Comparison of ENCODE assay signal across 6 cellular contexts in the genomic region with DNA sequence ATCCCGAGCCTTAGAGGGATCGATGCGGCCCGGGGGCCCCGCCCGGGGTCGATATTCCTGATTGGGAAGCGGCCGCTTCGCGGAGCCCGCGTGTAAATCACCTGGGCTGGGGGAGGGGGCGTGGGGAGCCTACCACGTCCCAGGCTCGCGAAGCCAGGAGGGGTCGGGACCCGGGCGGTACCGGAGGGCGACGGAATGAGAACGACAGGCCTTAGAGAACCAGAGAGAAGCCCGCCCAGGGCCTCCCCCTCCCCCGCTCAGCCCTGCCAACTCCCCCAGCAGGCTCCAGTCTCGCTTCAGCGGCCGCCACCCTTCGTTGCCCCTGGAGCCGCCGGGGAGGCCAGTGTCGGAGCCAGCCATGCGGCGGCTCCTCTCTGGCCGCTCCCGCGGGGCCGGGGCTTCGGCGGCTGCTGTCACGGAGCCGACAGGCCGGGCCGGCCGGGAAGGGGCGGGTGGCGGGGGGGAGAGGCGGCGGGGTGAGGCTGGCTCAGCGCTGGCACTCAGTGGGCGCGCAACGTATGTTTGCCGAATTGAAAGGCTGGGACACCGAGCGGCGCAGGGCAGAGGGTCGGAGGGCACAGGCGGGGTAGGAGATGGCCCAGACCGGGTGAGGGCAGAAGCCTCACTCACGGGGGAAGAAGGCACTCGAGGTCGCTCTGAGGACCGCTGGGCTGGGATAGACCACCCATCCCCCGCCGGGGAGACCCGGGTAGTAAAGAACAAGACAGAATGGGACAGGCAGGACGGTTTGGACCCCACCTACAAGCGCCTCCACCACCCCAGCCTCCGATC. TPM values are rescaled to one million over a fixed set of nuclear protein-coding genes. Genes with fewer than 3 reads are reported as not detected.
A peak's percentile ranks its signal among the peaks of the same experiment; 100 is the strongest.
DNase-seq lines count a peak whose midpoint lies in the region; ATAC-seq and TF ChIP-seq lines count a peak whose summit lies in the region.

No MANE protein-coding gene starts in this region.

- no peaks in the 10 kb centered on the region for H3K9me3 Mint-ChIP-seq in CD8-positive, alpha-beta T cell
- no peaks in the 10 kb centered on the region for H3K9me3 Mint-ChIP-seq in stimulated activated memory B cell treated with anti-CD40 and anti-IgM and Interleukin-4, amounts not matched to agents 10 μg/mL and 1 μg/mL and 100 μg/mL, for 72 hours

- POLR2A ChIA-PET in CD8-positive, alpha-beta T cell (lab: Charles Lee), result no interaction called here

- DNase-seq in CD8-positive, alpha-beta T cell, result peak in 1 of 7 experiments; percentile 52
- DNase-seq in NCI-H1105 (lab: John Stamatoyannopoulos, UW) (peak; percentile 33), esophagus squamous epithelium (lab: John Stamatoyannopoulos, UW) (no peak), erythroblast (lab: John Stamatoyannopoulos, UW) (no peak)
- DNase-seq in stimulated activated naive CD4-positive, alpha-beta T cell treated with Interleukin-2 at 50 U/mL for 16 hours (lab: John Stamatoyannopoulos, UW), result no peak

- H3K36me3 Mint-ChIP-seq in CD8-positive, alpha-beta T cell, result no peaks in the 10 kb centered on the region
- H3K36me3 Mint-ChIP-seq in stimulated activated memory B cell treated with anti-CD40 and anti-IgM and Interleukin-4, amounts not matched to agents 10 μg/mL and 1 μg/mL and 100 μg/mL, for 72 hours, result no peaks in the 10 kb centered on the region

- peaks cover 33% of the 10 kb centered on the region for H3K27me3 ChIP-seq in CD8-positive, alpha-beta T cell (ENCODE audit: insufficient read depth, low read length)
- H3K27me3 ChIP-seq in esophagus squamous epithelium, result peaks cover 16 to 100% (median 25%) of the 10 kb centered on the region in 4 donors

- intact Hi-C loops in CD8-positive, alpha-beta T cell (cut with DNase I, micrococcal nuclease), result no loop called here
- intact Hi-C loops in esophagus squamous epithelium (cut with DNase I), result no loop called here

- peak overlapping the region; percentile 66 for H3K4me3 Mint-ChIP-seq in CD8-positive, alpha-beta T cell
- H3K4me3 Mint-ChIP-seq in stimulated activated memory B cell treated with anti-CD40 and anti-IgM and Interleukin-4, amounts not matched to agents 10 μg/mL and 1 μg/mL and 100 μg/mL, for 72 hours, result peak overlapping the region; percentile 78

- TF ChIP-seq POLR2A in esophagus squamous epithelium (IDR thresholded peaks at IDR 0.05) (no peak), erythroblast (IDR thresholded peaks at IDR 0.05; ENCODE audit: low read length) (no peak)

- H3K27ac Mint-ChIP-seq in CD8-positive, alpha-beta T cell, result no peak overlapping the region
- peak overlapping the region; percentile 32 for H3K27ac Mint-ChIP-seq in stimulated activated memory B cell treated with anti-CD40 and anti-IgM and Interleukin-4, amounts not matched to agents 10 μg/mL and 1 μg/mL and 100 μg/mL, for 72 hours

- TF ChIP-seq CTCF in CD8-positive, alpha-beta T cell (IDR thresholded peaks at IDR 0.05), result no peak
- TF ChIP-seq CTCF in esophagus squamous epithelium (IDR thresholded peaks at IDR 0.05), result no peak

- H3K4me3 ChIP-seq in CD8-positive, alpha-beta T cell (ENCODE audit: low read depth, low read length), result peak overlapping the region; percentile 42
- H3K4me3 ChIP-seq in esophagus squamous epithelium, result peak overlapping the region; percentile 21 to 62 (median 40)

- H3K27ac ChIP-seq in CD8-positive, alpha-beta T cell (ENCODE audit: low read depth, low read length), result no peak overlapping the region
- no peak overlapping the region for H3K27ac ChIP-seq in esophagus squamous epithelium

- ATAC-seq in CD8-positive, alpha-beta T cell, result no peak
- ATAC-seq in stimulated activated memory B cell treated with anti-CD40 and anti-IgM and Interleukin-4, amounts not matched to agents 10 μg/mL and 1 μg/mL and 100 μg/mL, for 72 hours, result peak; percentile 63

- H3K4me1 Mint-ChIP-seq in CD8-positive, alpha-beta T cell (ENCODE audit: low read depth), result peaks cover 43% of the 10 kb centered on the region
- H3K4me1 Mint-ChIP-seq in stimulated activated memory B cell treated with anti-CD40 and anti-IgM and Interleukin-4, amounts not matched to agents 10 μg/mL and 1 μg/mL and 100 μg/mL, for 72 hours, result peaks cover 58% of the 10 kb centered on the region

- 13% methylated on average over 4 of the region's 71 CpGs; no CpG with 5 or more reads in 1 of the 2 donors for WGBS in esophagus squamous epithelium, 2 donors

- peaks cover 50% of the 10 kb centered on the region for H3K27me3 Mint-ChIP-seq in CD8-positive, alpha-beta T cell (ENCODE audit: low read depth)
- peaks cover 80% of the 10 kb centered on the region for H3K27me3 Mint-ChIP-seq in stimulated activated memory B cell treated with anti-CD40 and anti-IgM and Interleukin-4, amounts not matched to agents 10 μg/mL and 1 μg/mL and 100 μg/mL, for 72 hours

- H3K9me3 ChIP-seq in CD8-positive, alpha-beta T cell (ENCODE audit: low read length), result no peaks in the 10 kb centered on the region
- H3K9me3 ChIP-seq in esophagus squamous epithelium, result no peaks in the 10 kb centered on the region

- H3K4me1 ChIP-seq in CD8-positive, alpha-beta T cell (ENCODE audit: insufficient read depth, low read length), result peaks cover 52% of the 10 kb centered on the region
- peaks cover 47 to 63% (median 54%) of the 10 kb centered on the region in 3 donors for H3K4me1 ChIP-seq in esophagus squamous epithelium

- H3K36me3 ChIP-seq in CD8-positive, alpha-beta T cell (ENCODE audit: insufficient read depth, low read length), result no peaks in the 10 kb centered on the region
- no peaks in the 10 kb centered on the region for H3K36me3 ChIP-seq in esophagus squamous epithelium

- CTCF ChIA-PET in CD8-positive, alpha-beta T cell (lab: Charles Lee), result interaction anchor here (1.5 to 7.6 kb wide), 5 partner anchors 9 to 57 kb away, joined by 3 to 118 read pairs (median 34); partner anchors contain the start of genes C1QL4 and PRPH

RNA-seq across cellular contexts. Expression of gene DNAJC22, which starts 1.4 kb away (rescaled TPM):
- not detected for total RNA-seq in CD8-positive, alpha-beta T cell
- total RNA-seq in esophagus squamous epithelium, result under 1 TPM in 2 of 4 donors, not detected in 2; 0.18 to 0.53 TPM

RNA-seq across cellular contexts. Expression of gene C1QL4, which starts 8.3 kb away (rescaled TPM):
- total RNA-seq in CD8-positive, alpha-beta T cell, result not detected
- not detected for total RNA-seq in esophagus squamous epithelium

RNA-seq across cellular contexts. Expression of gene SPATS2, which starts 22.0 kb away (rescaled TPM):
- 1 to 10 TPM; 5.6 to 7.2 TPM for total RNA-seq in CD8-positive, alpha-beta T cell
- 1 to 10 TPM; 4.8 to 9.8 (median 8.5) TPM for total RNA-seq in esophagus squamous epithelium

RNA-seq across cellular contexts. Expression of gene TROAP, which starts 22.2 kb away (rescaled TPM):
- under 1 TPM; 0.49 to 0.72 TPM for total RNA-seq in CD8-positive, alpha-beta T cell
- 10 to 100 TPM in 2 of 4 donors, 1 to 10 TPM in 2; 4.6 to 17.5 (median 8.8) TPM for total RNA-seq in esophagus squamous epithelium

RNA-seq across cellular contexts. Expression of gene PRPH, which starts 50.3 kb away (rescaled TPM):
- total RNA-seq in CD8-positive, alpha-beta T cell, result not detected
- total RNA-seq in esophagus squamous epithelium, result under 1 TPM in 1 of 4 donors, not detected in 3; 0.57 TPM
